Comparison of ENCODE assay signal across 28 cellular contexts in genomic region chr22:35544810-35545209, GRCh38. TPM values are rescaled to one million over a fixed set of nuclear protein-coding genes. Genes with fewer than 3 reads are reported as not detected.
"Had no signal": no experiment of that assay in that cellular context is flagged by ENCODE, and none has a peak within 500 bp of the region (broad histone marks: within the 10 kb centered on the region; RNA-seq: fewer than 3 reads in every experiment).

No MANE protein-coding gene starts in this region.

- DNase-seq: activated CD4-positive, alpha-beta T cell treated with anti-CD3 and anti-CD28 coated beads for 48 hours; activated CD4-positive, alpha-beta T cell treated with anti-CD3 and anti-CD28 coated beads, Interleukin-2, amount 50 U/mL, for 48 hours; activated CD8-positive, alpha-beta memory T cell treated with anti-CD3 and anti-CD28 coated beads for 24 hours; activated effector memory CD4-positive, alpha-beta T cell treated with Interleukin-2 at 50 U/mL for 16 hours; activated naive CD4-positive, alpha-beta T cell treated with Interleukin-2 at 50 U/mL for 16 hours; anterior cingulate cortex; cortex of kidney; effector memory CD8-positive, alpha-beta T cell; foreskin fibroblast; kidney glomerular epithelial cell; naive B cell; retina; sigmoid colon; stimulated activated CD4-positive, alpha-beta T cell treated with anti-CD3 and anti-CD28 coated beads, Interleukin-1b, Interleukin-23, amount 100 ng/mL, for 48 hours; stimulated activated CD4-positive, alpha-beta T cell treated with anti-CD3 and anti-CD28 coated beads, Interleukin-4, amount 100 ng/mL, for 4 hours; stimulated activated CD8-positive, alpha-beta memory T cell treated with anti-CD3 and anti-CD28 coated beads, Interleukin-4, amount 100 ng/mL, for 48 hours; stimulated activated naive CD8-positive, alpha-beta T cell treated with anti-CD3 and anti-CD28 coated beads, Interleukin-15, amount 100 ng/mL, for 72 hours; T-helper 17 cell; T1000; tibial artery; upper lobe of right lung; WERI-Rb-1 had no signal

- H3K9ac ChIP-seq: neural progenitor cell had no signal

- H3K4me3 ChIP-seq: lung, neural progenitor cell, smooth muscle cell, tibial artery, upper lobe of right lung had no signal

- H2AFZ ChIP-seq: neural progenitor cell had no signal

- H3K4me2 ChIP-seq: neural progenitor cell, smooth muscle cell had no signal

- H3K36me3 ChIP-seq: neural progenitor cell, tibial artery, upper lobe of right lung, WERI-Rb-1 had no signal

- H3K27ac ChIP-seq: neural progenitor cell, tibial artery, upper lobe of right lung, WERI-Rb-1 had no signal

- ATAC-seq: activated CD4-positive, CD25-positive, alpha-beta regulatory T cell treated with anti-CD3 and anti-CD28 coated beads, Interleukin-2, amount 50 U/mL, for 24 hours; effector memory CD8-positive, alpha-beta T cell; left lobe of liver; stimulated activated memory B cell treated with anti-CD40 and anti-IgM and Interleukin-4, amounts not matched to agents 10 μg/mL and 1 μg/mL and 100 μg/mL, for 72 hours; T-helper 17 cell; upper lobe of right lung had no signal

- H3K9me3 ChIP-seq: sigmoid colon, tibial artery, upper lobe of right lung had no signal

RNA-seq across cellular contexts. Expression of gene RASD2, which starts 4.2 kb away (rescaled TPM):
- total RNA-seq: left lobe of liver had no signal
- polyA plus RNA-seq: smooth muscle cell had no signal
